13 cellular contexts compared by ENCODE assay signal in genomic region chr9:120791161-120791560, GRCh38. TPM values are rescaled to one million over a fixed set of nuclear protein-coding genes. Genes with fewer than 3 reads are reported as not detected.
DNase-seq lines count a peak whose midpoint lies in the region; ATAC-seq and TF ChIP-seq lines count a peak whose summit lies in the region.
"Had no signal": no experiment of that assay in that cellular context is flagged by ENCODE, and none has a peak within 500 bp of the region (broad histone marks: within the 10 kb centered on the region; RNA-seq: fewer than 3 reads in every experiment).

No MANE protein-coding gene starts in this region.

- H3K4me1 ChIP-seq in iPS-20b (ENCODE audit: insufficient read depth, low read length), result peaks cover 4% of the 10 kb centered on the region; the same call in 1 of the 2 replicates
- H3K4me1 ChIP-seq: SJCRH30 had no signal

- no peaks in the 10 kb centered on the region for H3K9me3 ChIP-seq in iPS-20b (ENCODE audit: insufficient read depth, low read depth, low read length)
- H3K9me3 ChIP-seq: SJCRH30, thyroid gland had no signal

- intact Hi-C loops in activated CD8-positive, alpha-beta T cell treated with anti-CD3 and anti-CD28 coated beads for 36 hours (cut with micrococcal nuclease), result no loop called here

- POLR2A ChIA-PET in activated CD8-positive, alpha-beta T cell treated with anti-CD3 and anti-CD28 coated beads for 36 hours (lab: Charles Lee), result interaction anchor here (0.6 to 0.7 kb wide), 2 partner anchors 11 to 314 kb away, joined by 3 read pairs; no protein-coding TSS in a partner anchor

- H3K4me3 Mint-ChIP-seq in stimulated activated naive CD8-positive, alpha-beta T cell treated with anti-CD3 and anti-CD28 coated beads, Interleukin-15, Interleukin-2, amounts not matched to agents 100 ng/mL and 50 ng/mL, for 24 hours, result peak overlapping the region; percentile 93
- peak overlapping the region; percentile 99 for H3K4me3 Mint-ChIP-seq in activated CD8-positive, alpha-beta T cell treated with anti-CD3 and anti-CD28 coated beads for 36 hours

- TF ChIP-seq CTCF in activated CD8-positive, alpha-beta T cell treated with anti-CD3 and anti-CD28 coated beads for 36 hours (IDR thresholded peaks at IDR 0.05), result no peak

- 0 out of 2 replicates have a peak overlapping the region, but pooled peaks have one; percentile 96 for H3K9ac ChIP-seq in iPS-20b (ENCODE audit: low read depth, low read length)

- H3K36me3 Mint-ChIP-seq in stimulated activated naive CD8-positive, alpha-beta T cell treated with anti-CD3 and anti-CD28 coated beads, Interleukin-15, Interleukin-2, amounts not matched to agents 100 ng/mL and 50 ng/mL, for 24 hours (ENCODE audit: low read depth), result peaks cover 61% of the 10 kb centered on the region
- peaks cover 47% of the 10 kb centered on the region for H3K36me3 Mint-ChIP-seq in activated CD8-positive, alpha-beta T cell treated with anti-CD3 and anti-CD28 coated beads for 36 hours (ENCODE audit: low read depth)

- peak overlapping the region; percentile 68 for H3K27ac Mint-ChIP-seq in stimulated activated naive CD8-positive, alpha-beta T cell treated with anti-CD3 and anti-CD28 coated beads, Interleukin-15, Interleukin-2, amounts not matched to agents 100 ng/mL and 50 ng/mL, for 24 hours
- H3K27ac Mint-ChIP-seq in activated CD8-positive, alpha-beta T cell treated with anti-CD3 and anti-CD28 coated beads for 36 hours, result peak overlapping the region; percentile 79

- DNase-seq in stimulated activated naive CD8-positive, alpha-beta T cell treated with anti-CD3 and anti-CD28 coated beads, Interleukin-15, Interleukin-2, amounts not matched to agents 100 U/mL and 50 U/mL, for 24 hours, result no peak
- no peak for DNase-seq in activated CD8-positive, alpha-beta T cell treated with anti-CD3 and anti-CD28 coated beads for 36 hours
- no peak for DNase-seq in NCI-H446 (lab: John Stamatoyannopoulos, UW)
- DNase-seq in NCI-H1105 treated with DMSO at 0.1 percent for 48 hours (lab: John Stamatoyannopoulos, UW), result no peak
- DNase-seq: activated CD8-positive, alpha-beta memory T cell treated with anti-CD3 and anti-CD28 coated beads for 24 hours; NCI-H226; posterior cingulate gyrus; SJCRH30; thyroid gland had no signal

- peaks cover 45% of the 10 kb centered on the region for H3K36me3 ChIP-seq in iPS-20b (ENCODE audit: insufficient read depth, low read depth, low read length)

- H3K4me1 Mint-ChIP-seq in stimulated activated naive CD8-positive, alpha-beta T cell treated with anti-CD3 and anti-CD28 coated beads, Interleukin-15, Interleukin-2, amounts not matched to agents 100 ng/mL and 50 ng/mL, for 24 hours (ENCODE audit: low read depth), result peaks cover 70% of the 10 kb centered on the region
- H3K4me1 Mint-ChIP-seq in activated CD8-positive, alpha-beta T cell treated with anti-CD3 and anti-CD28 coated beads for 36 hours (ENCODE audit: low read depth), result peaks cover 61% of the 10 kb centered on the region

- peak overlapping the region; percentile 99; the same call in 1 of the 2 replicates for H3K4me3 ChIP-seq in iPS-20b (ENCODE audit: low read length)
- H3K4me3 ChIP-seq: SJCRH30 had no signal

- no peaks in the 10 kb centered on the region for H3K27me3 ChIP-seq in iPS-20b (ENCODE audit: insufficient read depth, low read length)
- H3K27me3 ChIP-seq: SJCRH30, thyroid gland had no signal

- no peaks in the 10 kb centered on the region for H3K27me3 Mint-ChIP-seq in stimulated activated naive CD8-positive, alpha-beta T cell treated with anti-CD3 and anti-CD28 coated beads, Interleukin-15, Interleukin-2, amounts not matched to agents 100 ng/mL and 50 ng/mL, for 24 hours
- no peaks in the 10 kb centered on the region for H3K27me3 Mint-ChIP-seq in activated CD8-positive, alpha-beta T cell treated with anti-CD3 and anti-CD28 coated beads for 36 hours

- H3K9me3 Mint-ChIP-seq in stimulated activated naive CD8-positive, alpha-beta T cell treated with anti-CD3 and anti-CD28 coated beads, Interleukin-15, Interleukin-2, amounts not matched to agents 100 ng/mL and 50 ng/mL, for 24 hours, result no peaks in the 10 kb centered on the region
- peaks cover 1% of the 10 kb centered on the region for H3K9me3 Mint-ChIP-seq in activated CD8-positive, alpha-beta T cell treated with anti-CD3 and anti-CD28 coated beads for 36 hours

- ATAC-seq in stimulated activated naive CD8-positive, alpha-beta T cell treated with anti-CD3 and anti-CD28 coated beads, Interleukin-15, Interleukin-2, amounts not matched to agents 100 U/mL and 50 U/mL, for 24 hours, result no peak
- ATAC-seq in activated CD8-positive, alpha-beta T cell treated with anti-CD3 and anti-CD28 coated beads for 36 hours, result no peak
- no peak for ATAC-seq in HG02588 (IDR thresholded peaks at IDR 0.05; ENCODE audit: unreplicated experiment)
- no peak for ATAC-seq in GM19455 (IDR thresholded peaks at IDR 0.05; ENCODE audit: unreplicated experiment)

- H3K27ac ChIP-seq in iPS-20b (ENCODE audit: low read length), result no peak overlapping the region
- H3K27ac ChIP-seq: SJCRH30, thyroid gland had no signal

- CTCF ChIA-PET in activated CD8-positive, alpha-beta T cell treated with anti-CD3 and anti-CD28 coated beads for 36 hours (lab: Charles Lee), result interaction anchor here (1.5 kb wide), 1 partner anchor 36 kb away, joined by 3 read pairs; no protein-coding TSS in a partner anchor

RNA-seq across cellular contexts. Expression of gene FBXW2, which starts 2.1 kb away (rescaled TPM):
- 10 to 100 TPM; 68.8 to 68.9 TPM for total RNA-seq in activated CD8-positive, alpha-beta T cell treated with anti-CD3 and anti-CD28 coated beads for 36 hours

RNA-seq across cellular contexts. Expression of gene PSMD5, which starts 51.6 kb away (rescaled TPM):
- total RNA-seq in activated CD8-positive, alpha-beta T cell treated with anti-CD3 and anti-CD28 coated beads for 36 hours, result 10 to 100 TPM; 52.3 to 55.3 TPM
